Comparison of ENCODE assay signal across 13 cellular contexts in the genomic region with DNA sequence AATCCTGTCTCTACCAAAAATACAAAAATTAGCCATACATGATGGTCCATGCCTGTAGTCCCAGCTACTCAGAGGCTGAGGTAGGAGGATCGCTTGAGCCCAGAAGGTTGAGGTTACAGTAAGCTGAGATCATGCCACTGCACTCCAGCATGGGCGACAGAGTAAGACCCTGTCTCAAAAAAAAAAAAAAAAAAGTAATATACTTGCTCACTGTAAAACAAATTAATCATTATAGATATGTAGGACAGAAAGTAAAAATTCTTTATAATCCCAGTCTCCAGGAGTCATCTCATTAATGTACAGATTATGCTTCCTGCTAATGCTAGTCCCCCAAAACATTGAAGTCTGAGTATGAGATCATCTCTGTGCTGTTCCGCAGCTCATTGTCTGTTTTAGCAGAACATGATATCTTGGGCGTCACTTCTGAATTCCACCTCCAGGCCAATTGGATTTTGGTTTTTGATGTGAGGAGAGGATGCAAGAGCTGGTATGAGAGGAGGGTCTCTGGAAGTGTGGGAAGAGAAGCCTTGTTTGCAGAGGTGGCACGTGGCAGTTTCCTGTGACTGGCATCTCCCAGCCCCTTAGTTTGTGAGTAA.
DNase-seq lines count a peak whose midpoint lies in the region; ATAC-seq, FAIRE-seq and TF ChIP-seq lines count a peak whose summit lies in the region.
"Had no signal": no experiment of that assay in that cellular context is flagged by ENCODE, and none has a peak within 500 bp of the region (broad histone marks: within the 10 kb centered on the region; RNA-seq: fewer than 3 reads in every experiment).

No MANE protein-coding gene starts in this region.

- H3K9ac ChIP-seq in astrocyte (ENCODE audit: low read length) (peak overlapping the region; percentile 45), HepG2 (ENCODE audit: insufficient read depth, low read depth, low read length) (peak overlapping the region; percentile 14; the same call in 1 of the 2 replicates)

- CTCF ChIA-PET in HepG2 (lab: Yijun Ruan, JAX; ENCODE audit: low intra/inter-chr PET ratio, low total read pairs), result no interaction called here

- TF ChIP-seq EP300 in HepG2 (IDR thresholded peaks at IDR 0.05; ENCODE audit: low read depth in 2 of 2, low read length in 2 of 2) (no peak), HepG2 (CRISPR knock-in tag; IDR thresholded peaks at IDR 0.05; ENCODE audit: borderline replicate concordance) (no peak)

- BruUV-seq in HepG2 (replicated peaks; lab: Mats Ljungman, UMichigan), result no TSS peak

- H3K36me3 ChIP-seq in astrocyte (ENCODE audit: insufficient read depth, low read length) (no peaks in the 10 kb centered on the region), HepG2 (replicated peaks in 1 of 2; ENCODE audit: control insufficient read depth in 1 of 2, insufficient read depth in 2 of 2, low read length in 2 of 2) (peaks cover 12 to 45% of the 10 kb centered on the region in 2 experiments)
- H3K36me3 ChIP-seq: adrenal gland had no signal

- FAIRE-seq in astrocyte (lab: Jason Lieb, UNC) (no peak), HepG2 (lab: Jason Lieb, UNC) (no peak)
- FAIRE-seq: GM19239 had no signal

- H3K79me2 ChIP-seq in astrocyte (ENCODE audit: insufficient read depth, low read length), result peaks cover 52% of the 10 kb centered on the region
- H3K79me2 ChIP-seq in HepG2 (ENCODE audit: insufficient read depth, low read length), result peaks cover 40% of the 10 kb centered on the region

- TF ChIP-seq CTCF in HFFc6 (IDR thresholded peaks at IDR 0.05) (no peak), astrocyte (IDR thresholded peaks at IDR 0.05; ENCODE audit: insufficient read depth, low read depth, low read length) (no peak), HepG2 (CRISPR knock-in tag; IDR thresholded peaks at IDR 0.05) (no peak)

- TF ChIP-seq RAD21 in HepG2 (CRISPR knock-in tag; IDR thresholded peaks at IDR 0.05), result no peak

- POLR2A ChIA-PET in HepG2 (lab: Yijun Ruan, JAX), result interaction anchor here (0.8 to 3.6 kb wide), 6 partner anchors 10 to 84 kb away, joined by 3 to 28 read pairs (median 5); no protein-coding TSS in a partner anchor

- ATAC-seq in HepG2 (no peak), GM18868 (IDR thresholded peaks at IDR 0.05; ENCODE audit: unreplicated experiment) (no peak)
- no peak for ATAC-seq in stimulated activated effector memory CD8-positive, alpha-beta T cell treated with anti-CD3 and anti-CD28 coated beads, Interleukin-12 subunit alpha, Interleukin-12 subunit beta, amount 100 ng/mL, for 72 hours
- no peak for ATAC-seq in stimulated activated memory B cell treated with anti-CD40 and anti-IgM and Interleukin-4, amounts not matched to agents 10 μg/mL and 1 μg/mL and 100 μg/mL, for 72 hours
- ATAC-seq: T-cell had no signal

- in situ Hi-C loops in HepG2 (cut with HindIII; ENCODE audit: extremely low pct_ligation_motif_present, low pct_unique_long_range_greater_than_20kb), result no loop called here

- H3K9me3 Mint-ChIP-seq in HFFc6, result no peaks in the 10 kb centered on the region
- no peaks in the 10 kb centered on the region for H3K9me3 Mint-ChIP-seq in astrocyte (ENCODE audit: unreplicated experiment)
- no peaks in the 10 kb centered on the region for H3K9me3 Mint-ChIP-seq in stimulated activated effector memory CD8-positive, alpha-beta T cell treated with anti-CD3 and anti-CD28 coated beads, Interleukin-12 subunit alpha, Interleukin-12 subunit beta, amount 100 ng/mL, for 72 hours
- H3K9me3 Mint-ChIP-seq in stimulated activated memory B cell treated with anti-CD40 and anti-IgM and Interleukin-4, amounts not matched to agents 10 μg/mL and 1 μg/mL and 100 μg/mL, for 72 hours, result no peaks in the 10 kb centered on the region
- H3K9me3 Mint-ChIP-seq: immature natural killer cell, T-cell had no signal

- H4K20me1 ChIP-seq in astrocyte (ENCODE audit: insufficient read depth, low read length) (peaks cover 42% of the 10 kb centered on the region), HepG2 (ENCODE audit: insufficient read depth, low read length) (no peaks in the 10 kb centered on the region)

- H2AFZ ChIP-seq in astrocyte (ENCODE audit: low read depth, low read length) (no peak overlapping the region), HepG2 (ENCODE audit: low read length) (no peak overlapping the region)

- H3K4me3 Mint-ChIP-seq in HFFc6 (peak overlapping the region; percentile 34), astrocyte (ENCODE audit: unreplicated experiment) (peak overlapping the region; percentile 54)
- H3K4me3 Mint-ChIP-seq in stimulated activated effector memory CD8-positive, alpha-beta T cell treated with anti-CD3 and anti-CD28 coated beads, Interleukin-12 subunit alpha, Interleukin-12 subunit beta, amount 100 ng/mL, for 72 hours, result no peak overlapping the region
- no peak overlapping the region for H3K4me3 Mint-ChIP-seq in stimulated activated memory B cell treated with anti-CD40 and anti-IgM and Interleukin-4, amounts not matched to agents 10 μg/mL and 1 μg/mL and 100 μg/mL, for 72 hours
- H3K4me3 Mint-ChIP-seq: immature natural killer cell, T-cell had no signal

- H3K9me3 ChIP-seq in astrocyte (ENCODE audit: insufficient read depth, low read depth, low read length) (no peaks in the 10 kb centered on the region), HepG2 (ENCODE audit: low read length) (no peaks in the 10 kb centered on the region)
- H3K9me3 ChIP-seq: adrenal gland had no signal

- peak overlapping the region; percentile 4 for H3K27ac ChIP-seq in astrocyte (ENCODE audit: low read depth, low read length)
- H3K27ac ChIP-seq in HepG2 (ENCODE audit: extremely low read length, insufficient read depth, low read length), result peak overlapping the region; percentile 76
- H3K27ac ChIP-seq: epithelial cell of prostate had no signal

- H3K4me1 Mint-ChIP-seq in HFFc6 (ENCODE audit: low read depth) (peaks cover 32% of the 10 kb centered on the region), astrocyte (ENCODE audit: low read depth, unreplicated experiment) (peaks cover 26% of the 10 kb centered on the region)
- peaks cover 41% of the 10 kb centered on the region for H3K4me1 Mint-ChIP-seq in stimulated activated effector memory CD8-positive, alpha-beta T cell treated with anti-CD3 and anti-CD28 coated beads, Interleukin-12 subunit alpha, Interleukin-12 subunit beta, amount 100 ng/mL, for 72 hours
- peaks cover 9% of the 10 kb centered on the region for H3K4me1 Mint-ChIP-seq in stimulated activated memory B cell treated with anti-CD40 and anti-IgM and Interleukin-4, amounts not matched to agents 10 μg/mL and 1 μg/mL and 100 μg/mL, for 72 hours

- H3K4me2 ChIP-seq in astrocyte (ENCODE audit: low read length) (peak overlapping the region; percentile 65), HepG2 (ENCODE audit: low read depth, low read length) (peak overlapping the region; percentile 48; the same call in 1 of the 2 replicates)

- intact Hi-C loops in HepG2 (cut with micrococcal nuclease; ENCODE audit: unreplicated experiment), result no loop called here

- H3K27me3 Mint-ChIP-seq in HFFc6 (ENCODE audit: insufficient read depth), result no peaks in the 10 kb centered on the region; the same call in 1 of the 2 replicates
- H3K27me3 Mint-ChIP-seq in astrocyte (ENCODE audit: low read depth, unreplicated experiment), result no peaks in the 10 kb centered on the region
- no peaks in the 10 kb centered on the region for H3K27me3 Mint-ChIP-seq in stimulated activated memory B cell treated with anti-CD40 and anti-IgM and Interleukin-4, amounts not matched to agents 10 μg/mL and 1 μg/mL and 100 μg/mL, for 72 hours
- H3K27me3 Mint-ChIP-seq: T-cell had no signal

- peak overlapping the region; percentile 85 for H3K27ac Mint-ChIP-seq in HFFc6
- H3K27ac Mint-ChIP-seq in astrocyte (ENCODE audit: unreplicated experiment), result peak overlapping the region; percentile 77
- peak overlapping the region; percentile 71 for H3K27ac Mint-ChIP-seq in stimulated activated effector memory CD8-positive, alpha-beta T cell treated with anti-CD3 and anti-CD28 coated beads, Interleukin-12 subunit alpha, Interleukin-12 subunit beta, amount 100 ng/mL, for 72 hours
- no peak overlapping the region for H3K27ac Mint-ChIP-seq in stimulated activated memory B cell treated with anti-CD40 and anti-IgM and Interleukin-4, amounts not matched to agents 10 μg/mL and 1 μg/mL and 100 μg/mL, for 72 hours

- no peak for TF ChIP-seq POLR2A in HepG2 (IDR thresholded peaks at IDR 0.05; ENCODE audit: insufficient read depth in 1 of 2, low read depth in 2 of 2, low read length in 2 of 2)

- H3K36me3 Mint-ChIP-seq in HFFc6 (ENCODE audit: low read depth), result peaks cover 30% of the 10 kb centered on the region
- peaks cover 30% of the 10 kb centered on the region for H3K36me3 Mint-ChIP-seq in astrocyte (ENCODE audit: low read depth, unreplicated experiment)
- peaks cover 55% of the 10 kb centered on the region for H3K36me3 Mint-ChIP-seq in stimulated activated effector memory CD8-positive, alpha-beta T cell treated with anti-CD3 and anti-CD28 coated beads, Interleukin-12 subunit alpha, Interleukin-12 subunit beta, amount 100 ng/mL, for 72 hours
- H3K36me3 Mint-ChIP-seq in stimulated activated memory B cell treated with anti-CD40 and anti-IgM and Interleukin-4, amounts not matched to agents 10 μg/mL and 1 μg/mL and 100 μg/mL, for 72 hours, result peaks cover 40% of the 10 kb centered on the region

- H3K4me3 ChIP-seq in astrocyte (ENCODE audit: insufficient read depth, low read depth, low read length) (no peak overlapping the region), HepG2 (replicated peaks in 1 of 3; ENCODE audit: insufficient read depth in 1 of 3, low read depth in 2 of 3, low read length in 3 of 3) (no peak overlapping the region)
- H3K4me3 ChIP-seq: adrenal gland had no signal

- H3K4me1 ChIP-seq in astrocyte (ENCODE audit: insufficient read depth, low read length), result peaks cover 17% of the 10 kb centered on the region
- H3K4me1 ChIP-seq in HepG2 (ENCODE audit: insufficient read depth, low read length), result peaks cover 72% of the 10 kb centered on the region

- no peak for DNase-seq in HFFc6
- DNase-seq in astrocyte (ENCODE audit: low read depth), result no peak
- DNase-seq in HepG2 (ENCODE audit: low spot score), result no peak
- no peak for DNase-seq in stimulated activated effector memory CD8-positive, alpha-beta T cell treated with anti-CD3 and anti-CD28 coated beads, Interleukin-12 subunit alpha, Interleukin-12 subunit beta, amount 100 ng/mL, for 72 hours (ENCODE audit: low spot score in 2 of 2)
- DNase-seq in SKM-1 treated with dmso at 0.1 percent for 144 hours (lab: John Stamatoyannopoulos, UW; ENCODE audit: unreplicated experiment), result no peak
- no peak for DNase-seq in activated CD8-positive, alpha-beta memory T cell treated with anti-CD3 and anti-CD28 coated beads for 24 hours
- DNase-seq: immature natural killer cell, T-cell had no signal

- H3K27me3 ChIP-seq in astrocyte (ENCODE audit: insufficient read depth, low read length) (no peaks in the 10 kb centered on the region), HepG2 (ENCODE audit: control insufficient read depth in 1 of 2, insufficient read depth in 2 of 2, low read length in 2 of 2) (no peaks in the 10 kb centered on the region)
- H3K27me3 ChIP-seq: adrenal gland had no signal

- WGBS in HepG2 (ENCODE audit: low lambda C conversion rate), result 93% methylated on average over 5 of the region's 5 CpGs

Comparison
In these comparisons a context has a peak if more than half of its experiments do, and no peak if none do; other contexts are left out.
1. H3K4me3 Mint-ChIP-seq: peak in HFFc6 (single experiment) and astrocyte (single experiment); none in stimulated activated effector memory CD8-positive, alpha-beta T cell treated with anti-CD3 and anti-CD28 coated beads, Interleukin-12 subunit alpha, Interleukin-12 subunit beta, amount 100 ng/mL, for 72 hours (single experiment) and stimulated activated memory B cell treated with anti-CD40 and anti-IgM and Interleukin-4, amounts not matched to agents 10 μg/mL and 1 μg/mL and 100 μg/mL, for 72 hours (single experiment).